8 cellular contexts compared by ENCODE assay signal in genomic region chr16:82653550-82654511, GRCh38. TPM values are rescaled to one million over a fixed set of nuclear protein-coding genes. Genes with fewer than 3 reads are reported as not detected.
DNase-seq lines count a peak whose midpoint lies in the region; ATAC-seq and TF ChIP-seq lines count a peak whose summit lies in the region.

No MANE protein-coding gene starts in this region.

- DNase-seq in AG09309 (ENCODE audit: low read depth) (peak; percentile 62), T1000 (lab: John Stamatoyannopoulos, UW) (peak; percentile 44), pulmonary artery endothelial cell (ENCODE audit: low read depth, low spot score) (peak; percentile 66), HuH-7.5 (ENCODE audit: low spot score) (no peak), pons (ENCODE audit: low spot score) (no peak)
- DNase-seq in effector memory CD8-positive, alpha-beta T cell, result peak; percentile 36 to 48 (median 45)

- no peak overlapping the region for H3K4me3 ChIP-seq in AG09309 (ENCODE audit: control insufficient read depth, low read depth, low read length)

- no peaks in the 10 kb centered on the region for H3K27me3 Mint-ChIP-seq in effector memory CD8-positive, alpha-beta T cell

- H3K4me1 Mint-ChIP-seq in effector memory CD8-positive, alpha-beta T cell (ENCODE audit: low read depth in 2 of 2), result peaks cover 69 to 74% of the 10 kb centered on the region in 2 donors

- peaks cover 18% of the 10 kb centered on the region for H3K36me3 Mint-ChIP-seq in effector memory CD8-positive, alpha-beta T cell (ENCODE audit: insufficient read depth)

- peak overlapping the region; percentile 94 to 95 for H3K27ac Mint-ChIP-seq in effector memory CD8-positive, alpha-beta T cell

- peak overlapping the region; percentile 53 to 66 for H3K4me3 Mint-ChIP-seq in effector memory CD8-positive, alpha-beta T cell

- TF ChIP-seq CTCF in AG09309 (IDR thresholded peaks at IDR 0.05; ENCODE audit: control insufficient read depth, insufficient read depth, low read depth, low read length, missing control alignments), result no peak

- ATAC-seq in GM19372 (IDR thresholded peaks at IDR 0.05; ENCODE audit: low read depth, unreplicated experiment) (peak; percentile 61), HG03439 (IDR thresholded peaks at IDR 0.05; ENCODE audit: unreplicated experiment) (peak; percentile 82)
- ATAC-seq in effector memory CD8-positive, alpha-beta T cell (replicated peaks), result peak; percentile 62

- H3K9me3 Mint-ChIP-seq in effector memory CD8-positive, alpha-beta T cell, result no peaks in the 10 kb centered on the region

RNA-seq across cellular contexts. Expression of gene CDH13, which starts 27.1 kb away (rescaled TPM):
- total RNA-seq in pulmonary artery endothelial cell, result 62.3 and 138 TPM in 2 replicates

Comparison
In these comparisons a context has a peak if more than half of its experiments do, and no peak if none do; other contexts are left out.
1. DNase-seq: peak in AG09309 (single experiment), T1000 (single experiment), effector memory CD8-positive, alpha-beta T cell (3 of 3) and pulmonary artery endothelial cell (single experiment); none in HuH-7.5 (single experiment) and pons (single experiment).
2. Peak in every context shown above with its lines, with median percentiles within 50 percentile points of each other: ATAC-seq.